In genomic region chr2:231384970-231385369, GRCh38 we compare ENCODE assay signal across 21 cellular contexts. TPM values are rescaled to one million over a fixed set of nuclear protein-coding genes. Genes with fewer than 3 reads are reported as not detected.
"Had no signal": no experiment of that assay in that cellular context is flagged by ENCODE, and none has a peak within 500 bp of the region (broad histone marks: within the 10 kb centered on the region; RNA-seq: fewer than 3 reads in every experiment).

No MANE protein-coding gene starts in this region.

- ATAC-seq: gastrocnemius medialis, heart right ventricle, left colon, lower lobe of right lung, psoas muscle had no signal

- H3K9me3 ChIP-seq: gastrocnemius medialis, lower lobe of right lung, psoas muscle, suprapubic skin had no signal

- H3K4me1 ChIP-seq: gastrocnemius medialis, psoas muscle, right lobe of liver, suprapubic skin had no signal

- H3K4me3 ChIP-seq: gastrocnemius medialis, heart right ventricle, lower lobe of right lung, psoas muscle, right lobe of liver, smooth muscle cell, suprapubic skin had no signal

- H3K4me3 Mint-ChIP-seq: activated naive CD8-positive, alpha-beta T cell treated with anti-CD3 and anti-CD28 coated beads, Interleukin-2, amount 10 ng/mL, durations not matched to agents 7 days and 5 days; activated T-helper 1 cell treated with anti-CD3 and anti-CD28 coated beads, Interleukin-12 subunit alpha, Interleukin-12 subunit beta, Interleukin-2, Interleukin-4 antibody, amounts not matched to agents 30 ng/mL and 10 ng/mL and 1 ng/mL, durations not matched to agents 14 hours and 24 hours and 36 hours; brain; central memory CD8-positive, alpha-beta T cell; mesothelial cell of epicardium; neural crest cell; stimulated activated naive CD8-positive, alpha-beta T cell treated with anti-CD3 and anti-CD28 coated beads, Interleukin-15, Interleukin-2, amounts not matched to agents 100 ng/mL and 50 ng/mL, for 24 hours had no signal

- H3K36me3 Mint-ChIP-seq: activated naive CD8-positive, alpha-beta T cell treated with anti-CD3 and anti-CD28 coated beads, Interleukin-2, amount 10 ng/mL, durations not matched to agents 7 days and 5 days had no signal

- H3K4me1 Mint-ChIP-seq: activated naive CD8-positive, alpha-beta T cell treated with anti-CD3 and anti-CD28 coated beads, Interleukin-2, amount 10 ng/mL, durations not matched to agents 7 days and 5 days; brain; central memory CD8-positive, alpha-beta T cell had no signal

- H3K27me3 Mint-ChIP-seq: brain; central memory CD8-positive, alpha-beta T cell; stimulated activated naive CD8-positive, alpha-beta T cell treated with anti-CD3 and anti-CD28 coated beads, Interleukin-15, Interleukin-2, amounts not matched to agents 100 ng/mL and 50 ng/mL, for 24 hours had no signal

- H3K27me3 ChIP-seq: gastrocnemius medialis, heart right ventricle, right lobe of liver, suprapubic skin had no signal

- H3K27ac ChIP-seq: gastrocnemius medialis, heart right ventricle, lower lobe of right lung, psoas muscle, right lobe of liver, suprapubic skin had no signal

- H3K27ac Mint-ChIP-seq: activated naive CD8-positive, alpha-beta T cell treated with anti-CD3 and anti-CD28 coated beads, Interleukin-2, amount 10 ng/mL, durations not matched to agents 7 days and 5 days; activated T-helper 1 cell treated with anti-CD3 and anti-CD28 coated beads, Interleukin-12 subunit alpha, Interleukin-12 subunit beta, Interleukin-2, Interleukin-4 antibody, amounts not matched to agents 30 ng/mL and 10 ng/mL and 1 ng/mL, durations not matched to agents 14 hours and 24 hours and 36 hours; brain; mesothelial cell of epicardium; stimulated activated naive CD8-positive, alpha-beta T cell treated with anti-CD3 and anti-CD28 coated beads, Interleukin-15, Interleukin-2, amounts not matched to agents 100 ng/mL and 50 ng/mL, for 24 hours had no signal

- H3K36me3 ChIP-seq: gastrocnemius medialis, heart right ventricle, lower lobe of right lung, right lobe of liver, suprapubic skin had no signal

- DNase-seq: activated CD4-positive, alpha-beta T cell treated with anti-CD3 and anti-CD28 coated beads, Interleukin-2, amount 50 U/mL, for 1 hour; activated CD8-positive, alpha-beta memory T cell treated with anti-CD3 and anti-CD28 coated beads for 24 hours; activated naive CD4-positive, alpha-beta T cell; activated naive CD8-positive, alpha-beta T cell treated with anti-CD3 and anti-CD28 coated beads, Interleukin-2, amount 10 ng/mL, durations not matched to agents 7 days and 5 days; cortex of kidney; effector CD4-positive, alpha-beta T cell; gastrocnemius medialis; heart right ventricle; left colon; lower lobe of right lung; psoas muscle; T-helper 9 cell had no signal

RNA-seq across cellular contexts. Expression of gene B3GNT7, which starts 10.5 kb away (rescaled TPM):
- total RNA-seq: activated T-helper 1 cell treated with anti-CD3 and anti-CD28 coated beads, Interleukin-12 subunit alpha, Interleukin-12 subunit beta, Interleukin-2, Interleukin-4 antibody, amounts not matched to agents 30 ng/mL and 10 ng/mL and 1 ng/mL, durations not matched to agents 14 hours and 24 hours and 36 hours had no signal
